In genomic region chr6:149648148-149649145, GRCh38 we compare ENCODE assay signal across 8 cellular contexts. TPM values are rescaled to one million over a fixed set of nuclear protein-coding genes. Genes with fewer than 3 reads are reported as not detected.
DNase-seq lines count a peak whose midpoint lies in the region; ATAC-seq, FAIRE-seq and TF ChIP-seq lines count a peak whose summit lies in the region.

TSS of gene KATNA1 (minus strand) at chr6:149648714. CDS start at chr6:149638547, 10,167 bp downstream.

- DNase-seq in Caco-2 (peak; percentile 95 to 96), HTR-8/SVneo (ENCODE audit: insufficient read length, low spot score) (peak; percentile 87), NOMO-1 treated with DMSO at 0.1 percent for 48 hours (lab: John Stamatoyannopoulos, UW; ENCODE audit: unreplicated experiment) (peak; percentile 79), mesendoderm (peak; percentile 97)
- DNase-seq in activated CD8-positive, alpha-beta memory T cell treated with anti-CD3 and anti-CD28 coated beads, Interleukin-2, amount 10 ng/mL, durations not matched to agents 7 days and 5 days = peak; percentile 93
- peak; percentile 78 for DNase-seq in stimulated activated CD8-positive, alpha-beta memory T cell treated with anti-CD3 and anti-CD28 coated beads, Interleukin-12 subunit alpha, Interleukin-12 subunit beta, amount 100 ng/mL, for 4 hours (ENCODE audit: low read depth)

- no peaks in the 10 kb centered on the region for H3K79me2 ChIP-seq in mesendoderm (ENCODE audit: control insufficient read depth, insufficient read depth, low read length)

- no peaks in the 10 kb centered on the region for H3K27me3 Mint-ChIP-seq in Caco-2 (ENCODE audit: insufficient read depth, unreplicated experiment)
- H3K27me3 Mint-ChIP-seq in activated CD8-positive, alpha-beta memory T cell treated with anti-CD3 and anti-CD28 coated beads, Interleukin-2, amount 10 ng/mL, durations not matched to agents 7 days and 5 days = no peaks in the 10 kb centered on the region

- H3K27ac ChIP-seq in mesendoderm (ENCODE audit: low read depth, low read length) = peak within 1 kb of the TSS; percentile 87

- ATAC-seq in GM21381 (IDR thresholded peaks at IDR 0.05; ENCODE audit: unreplicated experiment) = peak; percentile 92
- peak; percentile 95 for ATAC-seq in activated CD8-positive, alpha-beta memory T cell treated with anti-CD3 and anti-CD28 coated beads, Interleukin-2, amount 10 ng/mL, durations not matched to agents 7 days and 5 days

- intact Hi-C loops in Caco-2 (cut with micrococcal nuclease; ENCODE audit: unreplicated experiment) = loop anchor here (1.0 kb wide), 3 partner anchors 83 to 357 kb away; partner anchors contain the start of gene PPIL4

- H3K36me3 ChIP-seq in Caco-2 (ENCODE audit: control insufficient read depth, insufficient read depth, low read length) (no peaks in the 10 kb centered on the region), endocrine pancreas (ENCODE audit: control insufficient read depth, insufficient read depth, low read length) (no peaks in the 10 kb centered on the region), mesendoderm (ENCODE audit: control insufficient read depth, insufficient read depth, low read length) (no peaks in the 10 kb centered on the region)

- H4K8ac ChIP-seq in mesendoderm (ENCODE audit: low read depth, low read length) = peak within 1 kb of the TSS; percentile 14

- H3K4me2 ChIP-seq in mesendoderm (ENCODE audit: low read length) = peak within 1 kb of the TSS; percentile 86

- peak within 1 kb of the TSS; percentile 91 for H3K56ac ChIP-seq in mesendoderm (ENCODE audit: low read length)

- 0 out of 2 replicates have a peak, but pooled peaks cover 10% of the 10 kb centered on the region for H3K4me1 ChIP-seq in Caco-2
- peaks cover 4% of the 10 kb centered on the region for H3K4me1 ChIP-seq in endocrine pancreas (ENCODE audit: control insufficient read depth, insufficient read depth, low read length)
- H3K4me1 ChIP-seq in mesendoderm (ENCODE audit: control insufficient read depth, low read depth, low read length) = peaks cover 1% of the 10 kb centered on the region

- no peak within 1 kb of the TSS for H2BK15ac ChIP-seq in mesendoderm (replicated peaks; ENCODE audit: low read depth)

- peak within 1 kb of the TSS; percentile 84 for H3K4me3 Mint-ChIP-seq in Caco-2 (ENCODE audit: unreplicated experiment)
- peak within 1 kb of the TSS; percentile 79 for H3K4me3 Mint-ChIP-seq in activated CD8-positive, alpha-beta memory T cell treated with anti-CD3 and anti-CD28 coated beads, Interleukin-2, amount 10 ng/mL, durations not matched to agents 7 days and 5 days

- no peak within 1 kb of the TSS for H3K18ac ChIP-seq in mesendoderm (ENCODE audit: low read length)

- no peak within 1 kb of the TSS for H2BK5ac ChIP-seq in mesendoderm (ENCODE audit: low read length)

- no peak within 1 kb of the TSS for H2AK5ac ChIP-seq in mesendoderm (ENCODE audit: low read length)

- CTCF ChIA-PET in Caco-2 (lab: Charles Lee) = interaction anchor here (0.7 to 1.9 kb wide), 2 partner anchors 83 to 716 kb away, joined by 3 to 13 read pairs; partner anchors contain the start of gene GINM1
- CTCF ChIA-PET in activated CD8-positive, alpha-beta memory T cell treated with anti-CD3 and anti-CD28 coated beads, Interleukin-2, amount 10 ng/mL, durations not matched to agents 7 days and 5 days (lab: Charles Lee) = interaction anchor here (1.1 to 2.0 kb wide), 3 partner anchors 19 to 103 kb away, joined by 3 to 5 read pairs (median 3); partner anchors contain the start of gene PPIL4

- no peak for TF ChIP-seq CTCF in Caco-2 (IDR thresholded peaks at IDR 0.05; ENCODE audit: insufficient read depth in 1 of 2, low read depth in 1 of 2, low read length in 1 of 2, severe bottlenecking in 1 of 2, unreplicated experiment in 1 of 2)

- no peaks in the 10 kb centered on the region for H3K79me1 ChIP-seq in mesendoderm (ENCODE audit: low read length)

- H3K4ac ChIP-seq in mesendoderm (ENCODE audit: low read depth, low read length) = no peak within 1 kb of the TSS

- no peaks in the 10 kb centered on the region for H3K27me3 ChIP-seq in Caco-2 (replicated peaks; ENCODE audit: control insufficient read depth, insufficient read depth, low read length)
- H3K27me3 ChIP-seq in endocrine pancreas (ENCODE audit: control insufficient read depth, insufficient read depth, low read length) = no peaks in the 10 kb centered on the region
- H3K27me3 ChIP-seq in mesendoderm (ENCODE audit: insufficient read depth, low read length, poor library complexity) = no peaks in the 10 kb centered on the region

- H3K4me3 ChIP-seq in Caco-2 (ENCODE audit: low read depth, low read length) = peak within 1 kb of the TSS; percentile 68
- H3K4me3 ChIP-seq in endocrine pancreas (ENCODE audit: control insufficient read depth, insufficient read depth, low read length) = peak within 1 kb of the TSS; percentile 96
- H3K4me3 ChIP-seq in mesendoderm (ENCODE audit: low read length) = peak within 1 kb of the TSS; percentile 90

- no CpG with 5 or more reads among the region's 69 CpGs for WGBS in mesendoderm (ENCODE audit: extremely low coverage, insufficient coverage, low lambda C conversion rate)

- H3K9me3 ChIP-seq in Caco-2 = no peaks in the 10 kb centered on the region
- no peaks in the 10 kb centered on the region for H3K9me3 ChIP-seq in endocrine pancreas (ENCODE audit: control insufficient read depth, low read length)

- H4K5ac ChIP-seq in mesendoderm (ENCODE audit: low read length) = peak within 1 kb of the TSS; percentile 97

- H3K9me3 Mint-ChIP-seq in Caco-2 (ENCODE audit: unreplicated experiment) = no peaks in the 10 kb centered on the region
- H3K9me3 Mint-ChIP-seq in activated CD8-positive, alpha-beta memory T cell treated with anti-CD3 and anti-CD28 coated beads, Interleukin-2, amount 10 ng/mL, durations not matched to agents 7 days and 5 days (ENCODE audit: low read depth) = no peaks in the 10 kb centered on the region

- no peaks in the 10 kb centered on the region for H3K4me1 Mint-ChIP-seq in Caco-2 (ENCODE audit: low read depth, unreplicated experiment)
- H3K4me1 Mint-ChIP-seq in activated CD8-positive, alpha-beta memory T cell treated with anti-CD3 and anti-CD28 coated beads, Interleukin-2, amount 10 ng/mL, durations not matched to agents 7 days and 5 days = peaks cover 31% of the 10 kb centered on the region

- POLR2A ChIA-PET in Caco-2 (lab: Charles Lee) = interaction anchor here (1.6 kb wide), 1 partner anchor 83 kb away, joined by 4 read pairs; the partner anchor contains the start of gene GINM1

- peak within 1 kb of the TSS; percentile 73 for H3K27ac Mint-ChIP-seq in Caco-2 (ENCODE audit: unreplicated experiment)
- peak within 1 kb of the TSS; percentile 84 for H3K27ac Mint-ChIP-seq in activated CD8-positive, alpha-beta memory T cell treated with anti-CD3 and anti-CD28 coated beads, Interleukin-2, amount 10 ng/mL, durations not matched to agents 7 days and 5 days

- peaks cover 10% of the 10 kb centered on the region for H3K36me3 Mint-ChIP-seq in Caco-2 (ENCODE audit: insufficient read depth, unreplicated experiment)
- peaks cover 5% of the 10 kb centered on the region for H3K36me3 Mint-ChIP-seq in activated CD8-positive, alpha-beta memory T cell treated with anti-CD3 and anti-CD28 coated beads, Interleukin-2, amount 10 ng/mL, durations not matched to agents 7 days and 5 days

- peak; percentile 89 for FAIRE-seq in HTR-8/SVneo (lab: Jason Lieb, UNC)

- H3K9ac ChIP-seq in endocrine pancreas (ENCODE audit: control insufficient read depth, insufficient read depth, low read length) (peak within 1 kb of the TSS; percentile 99), mesendoderm (ENCODE audit: low read length) (peak within 1 kb of the TSS; percentile 84)

- TSS peak; percentile 53 for BruUV-seq in Caco-2 (replicated peaks; lab: Mats Ljungman, UMichigan)

- no peak within 1 kb of the TSS for H2BK120ac ChIP-seq in mesendoderm (ENCODE audit: low read depth, low read length)

- H3K23ac ChIP-seq in mesendoderm (ENCODE audit: low read length) = no peak within 1 kb of the TSS

RNA-seq across cellular contexts. Expression of gene KATNA1, which starts in this region (rescaled TPM):
- 16.7 and 19.2 TPM in 2 replicates for total RNA-seq in Caco-2 (2022)
- total RNA-seq in activated CD8-positive, alpha-beta memory T cell treated with anti-CD3 and anti-CD28 coated beads, Interleukin-2, amount 10 ng/mL, durations not matched to agents 7 days and 5 days = 10 to 100 TPM; 22.3 to 22.7 TPM
- 23.6 TPM for polyA plus RNA-seq in mesendoderm (2013, experiment 1 of 2)
- polyA plus RNA-seq in mesendoderm (2013, experiment 2 of 2) = 25.1 TPM

Comparison
In these comparisons a context has a peak if more than half of its experiments do, and no peak if none do; other contexts are left out.
1. Peak in every context shown above with its lines: DNase-seq, ATAC-seq, H3K4me3 ChIP-seq and H3K27ac ChIP-seq.